Comparison of ENCODE assay signal across 21 cellular contexts in genomic region chr20:57093766-57094165, GRCh38.
DNase-seq lines count a peak whose midpoint lies in the region; ATAC-seq and TF ChIP-seq lines count a peak whose summit lies in the region.
"Had no signal": no experiment of that assay in that cellular context is flagged by ENCODE, and none has a peak within 500 bp of the region (broad histone marks: within the 10 kb centered on the region; RNA-seq: fewer than 3 reads in every experiment).

No MANE protein-coding gene starts in this region.

- no peak for TF ChIP-seq CTCF in RWPE2 (IDR thresholded peaks at IDR 0.05; ENCODE audit: poor library complexity, severe bottlenecking)
- no peak for TF ChIP-seq CTCF in glutamatergic neuron (IDR thresholded peaks at IDR 0.05; ENCODE audit: partially characterized antibody, unreplicated experiment)
- TF ChIP-seq CTCF in nephron progenitor cell (IDR thresholded peaks at IDR 0.05), result no peak
- TF ChIP-seq CTCF in upper lobe of left lung (IDR thresholded peaks at IDR 0.05), result no peak

- H3K27me3 ChIP-seq in RWPE2 (ENCODE audit: insufficient read depth, poor library complexity, severe bottlenecking) (peaks cover 24% of the 10 kb centered on the region), upper lobe of left lung (no peaks in the 10 kb centered on the region), SJCRH30 (no peaks in the 10 kb centered on the region)
- H3K27me3 ChIP-seq: BLaER1 had no signal

- peak overlapping the region; percentile 45 for H3K4me3 Mint-ChIP-seq in glutamatergic neuron (ENCODE audit: unreplicated experiment)
- H3K4me3 Mint-ChIP-seq in nephron progenitor cell, result peak overlapping the region; percentile 2
- H3K4me3 Mint-ChIP-seq: B cell; CD4-positive, CD25-positive, alpha-beta regulatory T cell; CD8-positive, alpha-beta memory T cell had no signal

- peak; percentile 75 for DNase-seq in RWPE2 (ENCODE audit: low spot score)
- DNase-seq in glutamatergic neuron, result no peak
- no peak for DNase-seq in nephron progenitor cell
- DNase-seq in posterior vena cava (ENCODE audit: low spot score), result peak; percentile 50
- DNase-seq in stimulated activated CD4-positive, alpha-beta T cell treated with anti-CD3 and anti-CD28 coated beads, Interleukin-15, amount 100 ng/mL, for 24 hours, result no peak
- no peak for DNase-seq in upper lobe of left lung
- no peak for DNase-seq in SJCRH30
- DNase-seq: CD4-positive, CD25-positive, alpha-beta regulatory T cell; CD8-positive, alpha-beta memory T cell; DMS 273 treated with DMSO at 0.1 percent for 48 hours; DMS79; EL; GDM1; GOT3; H7; HCEC 1CT had no signal

- peaks cover 6% of the 10 kb centered on the region for H3K9me3 Mint-ChIP-seq in glutamatergic neuron (ENCODE audit: unreplicated experiment)
- no peaks in the 10 kb centered on the region for H3K9me3 Mint-ChIP-seq in nephron progenitor cell

- H3K27me3 Mint-ChIP-seq in glutamatergic neuron (ENCODE audit: unreplicated experiment) (peaks cover 10% of the 10 kb centered on the region), nephron progenitor cell (ENCODE audit: low read depth, poor library complexity) (peaks cover 7% of the 10 kb centered on the region)

- 91 to 93% methylated on average over 9 to 10 of the region's 10 CpGs for WGBS in upper lobe of left lung, 2 donors

- no peak for TF ChIP-seq POLR2A in upper lobe of left lung (IDR thresholded peaks at IDR 0.05)

- H3K36me3 Mint-ChIP-seq in glutamatergic neuron (ENCODE audit: unreplicated experiment) (no peaks in the 10 kb centered on the region), nephron progenitor cell (ENCODE audit: low read depth) (no peaks in the 10 kb centered on the region)
- H3K36me3 Mint-ChIP-seq: CD4-positive, CD25-positive, alpha-beta regulatory T cell; CD8-positive, alpha-beta memory T cell had no signal

- H3K36me3 ChIP-seq in RWPE2 (ENCODE audit: low read depth) (no peaks in the 10 kb centered on the region), upper lobe of left lung (no peaks in the 10 kb centered on the region), SJCRH30 (no peaks in the 10 kb centered on the region)
- H3K36me3 ChIP-seq: BLaER1 had no signal

- ATAC-seq in RWPE2 (ENCODE audit: low read depth), result no peak
- ATAC-seq in upper lobe of left lung (ENCODE audit: low FRiP score in 2 of 2), result no peak
- no peak for ATAC-seq in GM21825 (IDR thresholded peaks at IDR 0.05; ENCODE audit: unreplicated experiment)
- ATAC-seq: GM12878 had no signal

- intact Hi-C loops in posterior vena cava (cut with DNase I), result loop anchor here in 1 of 2 donors (5.0 kb wide), 1 partner anchor 254 kb away; no protein-coding TSS in a partner anchor

- TF ChIP-seq EP300 in upper lobe of left lung (IDR thresholded peaks at IDR 0.05), result no peak

- H3K4me1 Mint-ChIP-seq in glutamatergic neuron (ENCODE audit: low read depth, unreplicated experiment) (peaks cover 14% of the 10 kb centered on the region), nephron progenitor cell (peaks cover 61% of the 10 kb centered on the region)

- H3K27ac Mint-ChIP-seq in glutamatergic neuron (ENCODE audit: unreplicated experiment), result no peak overlapping the region
- H3K27ac Mint-ChIP-seq in nephron progenitor cell, result no peak overlapping the region
- H3K27ac Mint-ChIP-seq: B cell; CD4-positive, CD25-positive, alpha-beta regulatory T cell; CD8-positive, alpha-beta memory T cell had no signal

- no peaks in the 10 kb centered on the region for H3K4me1 ChIP-seq in RWPE2 (ENCODE audit: insufficient read depth, poor library complexity, severe bottlenecking)
- H3K4me1 ChIP-seq in upper lobe of left lung, result peaks cover 0 to 8% (median 0%) of the 10 kb centered on the region in 4 donors
- peaks cover 15% of the 10 kb centered on the region; the same call in 1 of the 2 replicates for H3K4me1 ChIP-seq in SJCRH30

- H3K4me3 ChIP-seq in RWPE2 (ENCODE audit: severe bottlenecking) (no peak overlapping the region), upper lobe of left lung (no peak overlapping the region), SJCRH30 (no peak overlapping the region)
- H3K4me3 ChIP-seq: BLaER1, GM12878 had no signal

- H3K27ac ChIP-seq in RWPE2 (ENCODE audit: poor library complexity, severe bottlenecking), result no peak overlapping the region
- H3K27ac ChIP-seq in upper lobe of left lung, result no peak overlapping the region
- no peak overlapping the region for H3K27ac ChIP-seq in SJCRH30
- H3K27ac ChIP-seq: BLaER1, C4-2B had no signal

- H3K9me3 ChIP-seq in RWPE2 (ENCODE audit: severe bottlenecking) (no peaks in the 10 kb centered on the region), upper lobe of left lung (no peaks in the 10 kb centered on the region), SJCRH30 (replicated peaks) (no peaks in the 10 kb centered on the region)
- H3K9me3 ChIP-seq: BLaER1 had no signal

Comparison
In these comparisons a context has a peak if more than half of its experiments do, and no peak if none do; other contexts are left out.
1. DNase-seq: peak in RWPE2 (single experiment) and posterior vena cava (single experiment); none in glutamatergic neuron (single experiment), nephron progenitor cell (single experiment), stimulated activated CD4-positive, alpha-beta T cell treated with anti-CD3 and anti-CD28 coated beads, Interleukin-15, amount 100 ng/mL, for 24 hours (single experiment), upper lobe of left lung (0 of 2) and SJCRH30 (0 of 2).